Comparison of ENCODE assay signal across 2 cellular contexts in genomic region chr22:50576806-50577696, GRCh38.
TF ChIP-seq lines count a peak whose summit lies in the region.

No MANE protein-coding gene starts in this region.

TF ChIP-seq in HEK293, 187 proteins besides CTCF, POLR2A, EP300 and RAD21:
- no peak for TF ChIP-seq ZFP37 (tag by site-specific recombination; IDR thresholded peaks at IDR 0.05)
- peak; percentile 40 for TF ChIP-seq ZIC2 (tag by site-specific recombination; IDR thresholded peaks at IDR 0.05)

TF ChIP-seq in GM12878, 131 proteins besides CTCF, POLR2A, EP300 and RAD21:
- TF ChIP-seq RUNX3 (IDR thresholded peaks at IDR 0.05; ENCODE audit: low read length) (peak; percentile 16; the same call in 1 of the 2 replicates), BCLAF1 (IDR thresholded peaks at IDR 0.05) (no peak)
